In the genomic region with DNA sequence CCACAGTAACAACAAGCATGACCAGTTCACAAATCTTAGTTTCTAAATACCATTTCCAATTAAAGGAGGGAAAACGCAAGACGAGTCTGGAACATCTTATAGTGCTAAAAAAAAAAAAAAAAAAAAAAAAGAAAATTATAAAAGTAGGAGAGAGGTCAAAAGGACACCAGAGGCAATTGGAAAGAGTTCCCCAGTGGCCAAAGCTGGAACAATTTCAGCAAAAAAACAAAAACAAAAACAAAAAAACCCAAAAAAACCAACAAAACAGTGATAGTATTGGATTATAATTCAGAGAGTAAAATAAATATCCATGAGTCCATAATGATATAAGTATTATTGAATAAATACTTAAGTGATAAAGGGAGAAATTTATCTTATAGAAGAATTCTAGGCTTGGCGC, we compare ENCODE assay signal across 1 cellular context.
TF ChIP-seq lines count a peak whose summit lies in the region.

No MANE protein-coding gene starts in this region.

TF ChIP-seq in SK-N-SH treated with all-trans-retinoic acid at 6 μM for 48 hours, 23 proteins besides CTCF, POLR2A, EP300 and RAD21 (continued from another document):
- TF ChIP-seq CREB5 (CRISPR knock-in tag; IDR thresholded peaks at IDR 0.05; ENCODE audit: low read depth) (no peak), GLIS3 (CRISPR knock-in tag; IDR thresholded peaks at IDR 0.05) (no peak), TSHZ2 (CRISPR knock-in tag; IDR thresholded peaks at IDR 0.05) (no peak), ZFP30 (CRISPR knock-in tag; IDR thresholded peaks at IDR 0.05) (no peak), ZNF70 (CRISPR knock-in tag; IDR thresholded peaks at IDR 0.05) (no peak), TCF4 (CRISPR knock-in tag; IDR thresholded peaks at IDR 0.05; ENCODE audit: borderline replicate concordance) (no peak), ESRRG (CRISPR knock-in tag; IDR thresholded peaks at IDR 0.05) (no peak), ARNTL (CRISPR knock-in tag; IDR thresholded peaks at IDR 0.05; ENCODE audit: borderline replicate concordance, low read depth) (no peak), ZNF565 (CRISPR knock-in tag; conservative IDR thresholded peaks at IDR 0.05; ENCODE audit: low read depth) (no peak), OSR1 (CRISPR knock-in tag; IDR thresholded peaks at IDR 0.05) (no peak), CSDC2 (CRISPR knock-in tag; IDR thresholded peaks at IDR 0.05) (no peak), ZNF8 (CRISPR knock-in tag; IDR thresholded peaks at IDR 0.05) (no peak)
- TF ChIP-seq, protein P1, sequence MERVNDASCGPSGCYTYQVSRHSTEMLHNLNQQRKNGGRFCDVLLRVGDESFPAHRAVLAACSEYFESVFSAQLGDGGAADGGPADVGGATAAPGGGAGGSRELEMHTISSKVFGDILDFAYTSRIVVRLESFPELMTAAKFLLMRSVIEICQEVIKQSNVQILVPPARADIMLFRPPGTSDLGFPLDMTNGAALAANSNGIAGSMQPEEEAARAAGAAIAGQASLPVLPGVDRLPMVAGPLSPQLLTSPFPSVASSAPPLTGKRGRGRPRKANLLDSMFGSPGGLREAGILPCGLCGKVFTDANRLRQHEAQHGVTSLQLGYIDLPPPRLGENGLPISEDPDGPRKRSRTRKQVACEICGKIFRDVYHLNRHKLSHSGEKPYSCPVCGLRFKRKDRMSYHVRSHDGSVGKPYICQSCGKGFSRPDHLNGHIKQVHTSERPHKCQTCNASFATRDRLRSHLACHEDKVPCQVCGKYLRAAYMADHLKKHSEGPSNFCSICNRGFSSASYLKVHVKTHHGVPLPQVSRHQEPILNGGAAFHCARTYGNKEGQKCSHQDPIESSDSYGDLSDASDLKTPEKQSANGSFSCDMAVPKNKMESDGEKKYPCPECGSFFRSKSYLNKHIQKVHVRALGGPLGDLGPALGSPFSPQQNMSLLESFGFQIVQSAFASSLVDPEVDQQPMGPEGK (CRISPR knock-in tag; IDR thresholded peaks at IDR 0.05; ENCODE audit: borderline replicate concordance) = no peak
